Comparison of ENCODE assay signal across 23 cellular contexts in the genomic region with DNA sequence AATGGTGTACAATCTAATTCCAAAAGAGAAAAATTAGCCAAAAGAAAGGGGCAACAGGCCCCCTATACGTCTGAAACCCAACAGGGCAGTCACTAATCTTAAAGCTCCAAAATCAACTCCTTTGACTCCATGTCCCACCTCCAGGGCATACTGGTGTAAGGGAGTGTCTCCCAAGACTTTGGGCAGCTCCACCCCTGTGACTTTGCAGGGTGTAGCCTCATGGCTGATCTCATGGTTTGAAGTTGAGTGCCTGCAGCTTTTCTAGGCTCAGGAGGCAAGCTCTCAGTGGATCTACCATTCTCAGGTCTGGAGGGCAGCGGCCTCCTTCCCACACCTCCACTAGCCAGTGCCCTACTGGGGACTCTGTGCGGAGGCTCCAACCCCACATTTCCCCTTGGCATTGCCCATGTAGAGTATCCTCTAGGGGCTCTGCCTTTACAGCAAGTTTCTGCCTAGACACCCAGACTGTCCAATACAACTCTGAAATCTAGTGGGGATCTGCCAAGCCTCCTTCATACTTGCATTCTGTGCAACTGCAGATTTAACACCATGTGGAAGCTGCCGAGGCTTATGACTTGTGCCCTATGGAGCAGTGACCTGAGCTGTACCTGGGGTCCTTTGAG.
"Had no signal": no experiment of that assay in that cellular context is flagged by ENCODE, and none has a peak within 500 bp of the region (broad histone marks: within the 10 kb centered on the region; RNA-seq: fewer than 3 reads in every experiment).

No MANE protein-coding gene starts in this region.

- H3K4me3 Mint-ChIP-seq: activated CD8-positive, alpha-beta T cell treated with anti-CD3 and anti-CD28 coated beads for 36 hours; activated naive CD8-positive, alpha-beta T cell treated with anti-CD3 and anti-CD28 coated beads, Interleukin-2, amount 10 ng/mL, durations not matched to agents 7 days and 5 days; activated T-cell treated with anti-CD3 and anti-CD28 coated beads, Interleukin-2, amount 50 U/mL, for 4 hours; naive B cell; neural progenitor cell; stimulated activated naive CD8-positive, alpha-beta T cell treated with anti-CD3 and anti-CD28 coated beads, Interleukin-15, Interleukin-2, amounts not matched to agents 100 ng/mL and 50 ng/mL, for 24 hours had no signal

- DNase-seq: activated CD4-positive, alpha-beta T cell treated with anti-CD3 and anti-CD28 coated beads for 48 hours; activated CD8-positive, alpha-beta T cell treated with anti-CD3 and anti-CD28 coated beads for 36 hours; activated naive CD4-positive, alpha-beta T cell treated with Interleukin-2 at 50 U/mL for 16 hours; activated naive CD8-positive, alpha-beta T cell treated with anti-CD3 and anti-CD28 coated beads, Interleukin-2, amount 10 ng/mL, durations not matched to agents 7 days and 5 days; activated T-cell treated with anti-CD3 and anti-CD28 coated beads, Interleukin-2, amount 50 U/mL, for 4 hours; amniotic stem cell; cortex of kidney; foreskin keratinocyte; kidney; lower lobe of right lung; mesendoderm; naive B cell; spleen; stimulated activated CD4-positive, alpha-beta T cell treated with anti-CD3 and anti-CD28 coated beads, Interleukin-4, amount 100 ng/mL, for 24 hours; substantia nigra; T-helper 2 cell; thyroid gland had no signal

- H3K4me1 Mint-ChIP-seq: activated naive CD8-positive, alpha-beta T cell treated with anti-CD3 and anti-CD28 coated beads, Interleukin-2, amount 10 ng/mL, durations not matched to agents 7 days and 5 days; naive B cell had no signal

- H3K36me3 Mint-ChIP-seq: activated naive CD8-positive, alpha-beta T cell treated with anti-CD3 and anti-CD28 coated beads, Interleukin-2, amount 10 ng/mL, durations not matched to agents 7 days and 5 days had no signal

- ATAC-seq: activated CD8-positive, alpha-beta T cell treated with anti-CD3 and anti-CD28 coated beads for 36 hours; activated T-cell treated with anti-CD3 and anti-CD28 coated beads, Interleukin-2, amount 50 U/mL, for 4 hours; foreskin keratinocyte; lower lobe of right lung had no signal

- H3K27ac Mint-ChIP-seq: activated CD8-positive, alpha-beta T cell treated with anti-CD3 and anti-CD28 coated beads for 36 hours; activated naive CD8-positive, alpha-beta T cell treated with anti-CD3 and anti-CD28 coated beads, Interleukin-2, amount 10 ng/mL, durations not matched to agents 7 days and 5 days; activated T-helper 2 cell treated with anti-CD3 and anti-CD28 coated beads, Interferon-gamma antibody, Interleukin-2, Interleukin-4, amounts not matched to agents 10 μg/mL and 5 μg/mL and 100 μg/mL, durations not matched to agents 14 hours and 24 hours and 36 hours; naive B cell; stimulated activated naive CD8-positive, alpha-beta T cell treated with anti-CD3 and anti-CD28 coated beads, Interleukin-15, Interleukin-2, amounts not matched to agents 100 ng/mL and 50 ng/mL, for 24 hours had no signal

- H3K4me3 ChIP-seq: breast epithelium, lower lobe of right lung, neural progenitor cell, prostate gland, right atrium auricular region, spleen, thyroid gland had no signal
